In the genomic region with DNA sequence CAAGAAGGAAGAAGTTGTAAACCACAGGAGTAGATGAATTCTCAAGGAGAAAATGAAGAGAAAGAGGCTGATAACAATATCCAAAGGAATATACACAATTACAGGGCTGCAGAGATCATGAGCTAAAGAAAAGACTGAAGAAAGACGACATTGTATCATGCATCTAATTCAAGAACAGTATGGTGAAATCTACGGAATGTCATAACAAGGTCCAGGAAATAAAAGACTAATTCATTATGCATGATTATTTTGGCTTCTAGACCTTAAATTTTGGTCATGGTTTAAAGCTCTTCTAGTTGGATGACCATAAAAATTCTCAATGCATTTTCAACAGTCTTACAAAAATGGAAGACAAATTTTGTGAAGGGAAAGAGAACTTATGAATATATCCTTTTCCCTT, we compare ENCODE assay signal across 20 cellular contexts.
DNase-seq lines count a peak whose midpoint lies in the region; ATAC-seq, FAIRE-seq and TF ChIP-seq lines count a peak whose summit lies in the region.
"Had no signal": no experiment of that assay in that cellular context is flagged by ENCODE, and none has a peak within 500 bp of the region (broad histone marks: within the 10 kb centered on the region; RNA-seq: fewer than 3 reads in every experiment).

No MANE protein-coding gene starts in this region.

- CTCF ChIA-PET in A549 (lab: Yijun Ruan, JAX), result interaction anchor here (0.6 to 1.4 kb wide), 4 partner anchors 13 to 309 kb away, joined by 4 to 5 read pairs (median 4); a partner anchor contains a TSS

- H3K4me2 ChIP-seq in A549 (no peak overlapping the region; the same call in 2 of the 3 replicates), osteoblast (ENCODE audit: insufficient read depth, low read length) (peak overlapping the region; percentile 18)
- H3K4me2 ChIP-seq: GM23338 had no signal

- H3K36me3 ChIP-seq in adipocyte (ENCODE audit: control insufficient read depth, insufficient read depth, low read length, severe bottlenecking), result no peaks in the 10 kb centered on the region
- no peaks in the 10 kb centered on the region for H3K36me3 ChIP-seq in osteoblast (ENCODE audit: insufficient read depth, low read length)
- no peaks in the 10 kb centered on the region for H3K36me3 ChIP-seq in lower lobe of right lung

- H3K27me3 ChIP-seq in adipocyte (replicated peaks; ENCODE audit: control insufficient read depth, insufficient read depth, low read length) (no peaks in the 10 kb centered on the region), osteoblast (ENCODE audit: insufficient read depth, low read length) (no peaks in the 10 kb centered on the region), lower lobe of right lung (ENCODE audit: low read depth) (no peaks in the 10 kb centered on the region)

- no peak for TF ChIP-seq RAD21 in A549 (conservative IDR thresholded peaks at IDR 0.05 in 1 of 2, IDR thresholded peaks at IDR 0.05 in 1 of 2)

- intact Hi-C loops in lower lobe of right lung (cut with DNase I), result no loop called here

- DNase-seq in A549 (ENCODE audit: low read depth in 1 of 2, low spot score in 1 of 2), result no peak
- DNase-seq in adipocyte (ENCODE audit: low read depth), result no peak
- peak; percentile 56 for DNase-seq in fibroblast of mammary gland (ENCODE audit: low read depth)
- no peak for DNase-seq in osteoblast (ENCODE audit: insufficient read length, low spot score, missing footprints)
- DNase-seq in D341Med (ENCODE audit: low spot score), result no peak
- no peak for DNase-seq in activated effector memory CD4-positive, alpha-beta T cell treated with anti-CD3 and anti-CD28 coated beads, Interleukin-2, amount 50 U/mL, for 16 hours
- no peak for DNase-seq in lower lobe of right lung
- no peak for DNase-seq in AML-193 (lab: John Stamatoyannopoulos, UW)
- DNase-seq: 8988T; CD4-positive, CD25-positive, alpha-beta regulatory T cell; GF-D8; KBM-7; NCI-H1048; NCI-H146; NCI-H2107; NCI-H69; NK-92 treated with Interleukin-12 subunit alpha and Interleukin-12 subunit beta, amount 100 ng/mL, for 24 hours; PC-9 had no signal

- FAIRE-seq in A549 (lab: Jason Lieb, UNC), result no peak

- POLR2A ChIA-PET in A549 (lab: Yijun Ruan, JAX), result no interaction called here

- TF ChIP-seq CTCF in A549 (IDR thresholded peaks at IDR 0.05) (no peak), fibroblast of mammary gland (conservative IDR thresholded peaks at IDR 0.05; ENCODE audit: control insufficient read depth, insufficient read depth, low read depth, low read length) (no peak), osteoblast (IDR thresholded peaks at IDR 0.05; ENCODE audit: extremely low read depth, low read depth, low read length) (no peak), lower lobe of right lung (IDR thresholded peaks at IDR 0.05) (no peak)

- H3K4me3 ChIP-seq in A549 (no peak overlapping the region), adipocyte (ENCODE audit: low read length) (no peak overlapping the region), fibroblast of mammary gland (ENCODE audit: control insufficient read depth, low read depth, low read length) (no peak overlapping the region), osteoblast (ENCODE audit: insufficient read depth, low read length) (no peak overlapping the region), lower lobe of right lung (no peak overlapping the region)
- H3K4me3 ChIP-seq: GM23338, PC-9 had no signal

- peak overlapping the region; percentile 65 for H3K9ac ChIP-seq in adipocyte (ENCODE audit: low read length)

- H2AFZ ChIP-seq in osteoblast (ENCODE audit: low read length), result no peak overlapping the region
- H2AFZ ChIP-seq: PC-9 had no signal

- no peaks in the 10 kb centered on the region for H3K79me2 ChIP-seq in osteoblast (ENCODE audit: insufficient read depth, low read length)

- peak overlapping the region; percentile 78 to 86; a peak in 5 of 6 replicates for H3K27ac ChIP-seq in A549
- H3K27ac ChIP-seq in osteoblast (ENCODE audit: low read depth, low read length), result peak overlapping the region; percentile 72
- no peak overlapping the region for H3K27ac ChIP-seq in lower lobe of right lung

- peaks cover 57% of the 10 kb centered on the region for H3K4me1 ChIP-seq in A549
- H3K4me1 ChIP-seq in adipocyte (ENCODE audit: control insufficient read depth, insufficient read depth, low read length), result peaks cover 68% of the 10 kb centered on the region
- peaks cover 61% of the 10 kb centered on the region for H3K4me1 ChIP-seq in osteoblast (ENCODE audit: insufficient read depth, low read length)
- H3K4me1 ChIP-seq in lower lobe of right lung, result peaks cover 32% of the 10 kb centered on the region

- no peaks in the 10 kb centered on the region for H3K9me3 ChIP-seq in A549
- no peaks in the 10 kb centered on the region for H3K9me3 ChIP-seq in adipocyte (ENCODE audit: control insufficient read depth, low read length)
- H3K9me3 ChIP-seq in osteoblast (ENCODE audit: low read depth, low read length), result no peaks in the 10 kb centered on the region
- H3K9me3 ChIP-seq in lower lobe of right lung, result no peaks in the 10 kb centered on the region

- TF ChIP-seq EP300 in A549 (IDR thresholded peaks at IDR 0.05), result no peak

- WGBS in A549 (ENCODE audit: missing lambda C conversion rate), result 91% methylated on average over 2 of the region's 2 CpGs

- H4K20me1 ChIP-seq in osteoblast (ENCODE audit: insufficient read depth, low read length), result no peaks in the 10 kb centered on the region

- ATAC-seq in A549 (no peak), lower lobe of right lung (no peak)
- ATAC-seq: GM23338, SK-N-SH treated with all-trans-retinoic acid at 6 μM for 48 hours had no signal

- TF ChIP-seq POLR2A in A549 (IDR thresholded peaks at IDR 0.05; ENCODE audit: low read length), result no peak

TF ChIP-seq in A549, 52 proteins besides CTCF, POLR2A, EP300 and RAD21:
- TF ChIP-seq FOXS1 (CRISPR knock-in tag; IDR thresholded peaks at IDR 0.05), result no peak
- TF ChIP-seq, protein P1, sequence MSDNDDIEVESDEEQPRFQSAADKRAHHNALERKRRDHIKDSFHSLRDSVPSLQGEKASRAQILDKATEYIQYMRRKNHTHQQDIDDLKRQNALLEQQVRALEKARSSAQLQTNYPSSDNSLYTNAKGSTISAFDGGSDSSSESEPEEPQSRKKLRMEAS (IDR thresholded peaks at IDR 0.05), result no peak
- no peak for TF ChIP-seq NR3C1 (IDR thresholded peaks at IDR 0.05)
- no peak for TF ChIP-seq ZC3H11A (IDR thresholded peaks at IDR 0.05)
- TF ChIP-seq, protein P2, sequence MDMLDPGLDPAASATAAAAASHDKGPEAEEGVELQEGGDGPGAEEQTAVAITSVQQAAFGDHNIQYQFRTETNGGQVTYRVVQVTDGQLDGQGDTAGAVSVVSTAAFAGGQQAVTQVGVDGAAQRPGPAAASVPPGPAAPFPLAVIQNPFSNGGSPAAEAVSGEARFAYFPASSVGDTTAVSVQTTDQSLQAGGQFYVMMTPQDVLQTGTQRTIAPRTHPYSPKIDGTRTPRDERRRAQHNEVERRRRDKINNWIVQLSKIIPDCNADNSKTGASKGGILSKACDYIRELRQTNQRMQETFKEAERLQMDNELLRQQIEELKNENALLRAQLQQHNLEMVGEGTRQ (IDR thresholded peaks at IDR 0.05), result no peak
- TF ChIP-seq, protein P3, sequence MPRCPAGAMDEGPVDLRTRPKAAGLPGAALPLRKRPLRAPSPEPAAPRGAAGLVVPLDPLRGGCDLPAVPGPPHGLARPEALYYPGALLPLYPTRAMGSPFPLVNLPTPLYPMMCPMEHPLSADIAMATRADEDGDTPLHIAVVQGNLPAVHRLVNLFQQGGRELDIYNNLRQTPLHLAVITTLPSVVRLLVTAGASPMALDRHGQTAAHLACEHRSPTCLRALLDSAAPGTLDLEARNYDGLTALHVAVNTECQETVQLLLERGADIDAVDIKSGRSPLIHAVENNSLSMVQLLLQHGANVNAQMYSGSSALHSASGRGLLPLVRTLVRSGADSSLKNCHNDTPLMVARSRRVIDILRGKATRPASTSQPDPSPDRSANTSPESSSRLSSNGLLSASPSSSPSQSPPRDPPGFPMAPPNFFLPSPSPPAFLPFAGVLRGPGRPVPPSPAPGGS (IDR thresholded peaks at IDR 0.05), result no peak
- TF ChIP-seq JUNB (IDR thresholded peaks at IDR 0.05), result no peak
- TF ChIP-seq, protein P4, sequence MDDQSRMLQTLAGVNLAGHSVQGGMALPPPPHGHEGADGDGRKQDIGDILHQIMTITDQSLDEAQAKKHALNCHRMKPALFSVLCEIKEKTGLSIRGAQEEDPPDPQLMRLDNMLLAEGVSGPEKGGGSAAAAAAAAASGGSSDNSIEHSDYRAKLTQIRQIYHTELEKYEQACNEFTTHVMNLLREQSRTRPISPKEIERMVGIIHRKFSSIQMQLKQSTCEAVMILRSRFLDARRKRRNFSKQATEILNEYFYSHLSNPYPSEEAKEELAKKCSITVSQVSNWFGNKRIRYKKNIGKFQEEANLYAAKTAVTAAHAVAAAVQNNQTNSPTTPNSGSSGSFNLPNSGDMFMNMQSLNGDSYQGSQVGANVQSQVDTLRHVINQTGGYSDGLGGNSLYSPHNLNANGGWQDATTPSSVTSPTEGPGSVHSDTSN (IDR thresholded peaks at IDR 0.05), result no peak
- no peak for TF ChIP-seq RCOR1 (IDR thresholded peaks at IDR 0.05; ENCODE audit: low read depth, low read length)
- TF ChIP-seq EHF (CRISPR knock-in tag; IDR thresholded peaks at IDR 0.05), result no peak
- no peak for TF ChIP-seq ESRRA (IDR thresholded peaks at IDR 0.05; ENCODE audit: borderline replicate concordance, low read length)
- TF ChIP-seq HOXB13 (CRISPR knock-in tag; IDR thresholded peaks at IDR 0.05; ENCODE audit: low read depth), result no peak
- TF ChIP-seq SREBF2 (IDR thresholded peaks at IDR 0.05), result no peak
- TF ChIP-seq FOSB (CRISPR knock-in tag; IDR thresholded peaks at IDR 0.05), result no peak
- TF ChIP-seq MAZ (IDR thresholded peaks at IDR 0.05; ENCODE audit: borderline replicate concordance, low read depth, low read length), result no peak
TF ChIP-seq in A549: peak in this region for 0.
